ENCODE assay signal across 12 cellular contexts in the genomic region with DNA sequence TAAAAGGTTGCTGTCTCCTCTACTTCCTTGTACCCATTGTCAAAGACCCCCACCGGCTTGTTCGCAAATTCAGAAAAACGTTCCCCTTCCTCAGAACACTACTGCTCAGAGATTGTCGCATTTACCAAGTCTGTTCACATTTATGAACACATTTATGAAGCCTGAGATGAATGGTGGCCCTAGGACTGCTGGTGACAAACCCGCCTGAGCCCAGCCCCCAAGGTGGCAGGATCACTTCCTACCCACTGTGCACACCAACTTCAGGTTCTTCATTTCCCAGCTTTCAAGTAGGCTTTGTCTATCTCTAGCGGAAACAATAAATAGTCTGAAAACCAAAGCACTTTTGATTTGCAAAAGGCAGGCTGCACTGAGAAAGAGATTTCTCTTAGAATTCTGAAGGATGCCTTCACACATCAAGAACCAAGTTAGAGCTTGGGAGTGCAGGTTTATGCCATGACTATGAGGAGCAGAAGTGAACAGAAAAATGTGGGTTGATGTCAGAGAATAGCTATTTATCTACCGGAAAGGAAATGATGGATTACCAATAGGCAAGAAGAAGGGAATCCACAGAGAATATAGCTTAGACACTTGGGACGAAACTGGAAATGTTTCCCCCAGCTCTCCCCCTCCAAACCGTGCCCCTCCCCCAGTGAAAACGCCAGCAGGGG.
DNase-seq lines count a peak whose midpoint lies in the region; ATAC-seq lines count a peak whose summit lies in the region.
"Had no signal": no experiment of that assay in that cellular context is flagged by ENCODE, and none has a peak within 500 bp of the region (broad histone marks: within the 10 kb centered on the region; RNA-seq: fewer than 3 reads in every experiment).

No MANE protein-coding gene starts in this region.

- intact Hi-C loops in activated CD4-positive, alpha-beta memory T cell treated with anti-CD3 and anti-CD28 coated beads for 36 hours (cut with micrococcal nuclease), result loop anchor here (1.0 to 5.0 kb wide), 6 partner anchors 35 to 427 kb away; partner anchors contain the start of gene IRF2BP2

- POLR2A ChIA-PET in activated CD4-positive, alpha-beta memory T cell treated with anti-CD3 and anti-CD28 coated beads for 36 hours (lab: Charles Lee), result interaction anchor here (0.6 to 1.4 kb wide), 4 partner anchors 49 to 84 kb away, joined by 3 to 4 read pairs (median 4); no protein-coding TSS in a partner anchor

- H3K27ac Mint-ChIP-seq in activated CD4-positive, alpha-beta memory T cell treated with anti-CD3 and anti-CD28 coated beads for 36 hours, result peak overlapping the region; percentile 98
- H3K27ac Mint-ChIP-seq in effector memory CD8-positive, alpha-beta T cell, result peak overlapping the region; percentile 89 to 94
- H3K27ac Mint-ChIP-seq in stimulated activated naive B cell treated with anti-CD40 and anti-IgM and Interleukin-4, amounts not matched to agents 10 μg/mL and 1 μg/mL and 100 μg/mL, for 72 hours, result peak overlapping the region; percentile 97

- H3K36me3 Mint-ChIP-seq in activated CD4-positive, alpha-beta memory T cell treated with anti-CD3 and anti-CD28 coated beads for 36 hours, result peaks cover 2% of the 10 kb centered on the region
- peaks cover 15% of the 10 kb centered on the region for H3K36me3 Mint-ChIP-seq in effector memory CD8-positive, alpha-beta T cell (ENCODE audit: insufficient read depth)
- H3K36me3 Mint-ChIP-seq in stimulated activated naive B cell treated with anti-CD40 and anti-IgM and Interleukin-4, amounts not matched to agents 10 μg/mL and 1 μg/mL and 100 μg/mL, for 72 hours, result no peaks in the 10 kb centered on the region

- CTCF ChIA-PET in activated CD4-positive, alpha-beta memory T cell treated with anti-CD3 and anti-CD28 coated beads for 36 hours (lab: Charles Lee), result no interaction called here

- no peaks in the 10 kb centered on the region for H3K9me3 Mint-ChIP-seq in activated CD4-positive, alpha-beta memory T cell treated with anti-CD3 and anti-CD28 coated beads for 36 hours
- no peaks in the 10 kb centered on the region for H3K9me3 Mint-ChIP-seq in effector memory CD8-positive, alpha-beta T cell
- H3K9me3 Mint-ChIP-seq in stimulated activated naive B cell treated with anti-CD40 and anti-IgM and Interleukin-4, amounts not matched to agents 10 μg/mL and 1 μg/mL and 100 μg/mL, for 72 hours, result peaks cover 0 to 1% of the 10 kb centered on the region in 2 donors
- H3K9me3 Mint-ChIP-seq: H9 had no signal

- ATAC-seq in effector memory CD8-positive, alpha-beta T cell (replicated peaks), result no peak
- ATAC-seq in stimulated activated naive B cell treated with anti-CD40 and anti-IgM and Interleukin-4, amounts not matched to agents 10 μg/mL and 1 μg/mL and 100 μg/mL, for 72 hours (replicated peaks), result no peak

- peak; percentile 45 to 51 for DNase-seq in activated T-cell treated with anti-CD3 and anti-CD28 coated beads, Interleukin-2, amount 50 U/mL, for 48 hours
- DNase-seq in activated T-cell treated with anti-CD3 and anti-CD28 coated beads, Interleukin-2, amount 50 U/mL, for 1 hour, result no peak
- peak; percentile 59 for DNase-seq in activated CD4-positive, alpha-beta memory T cell treated with anti-CD3 and anti-CD28 coated beads for 36 hours
- DNase-seq in effector memory CD8-positive, alpha-beta T cell, result no peak
- DNase-seq in stimulated activated naive B cell treated with anti-CD40 and anti-IgM and Interleukin-4, amounts not matched to agents 10 μg/mL and 1 μg/mL and 100 μg/mL, for 72 hours, result no peak
- DNase-seq in NCI-H146 treated with DMSO at 0.1 percent for 48 hours (lab: John Stamatoyannopoulos, UW; ENCODE audit: unreplicated experiment) (no peak), NAMALWA (ENCODE audit: low spot score) (no peak), HuH-7.5 (ENCODE audit: low spot score) (no peak)
- DNase-seq: DND-41, posterior cingulate gyrus, SHP77 treated with DMSO at 0.1 percent for 48 hours had no signal

- no peaks in the 10 kb centered on the region for H3K27me3 Mint-ChIP-seq in activated CD4-positive, alpha-beta memory T cell treated with anti-CD3 and anti-CD28 coated beads for 36 hours
- no peaks in the 10 kb centered on the region for H3K27me3 Mint-ChIP-seq in effector memory CD8-positive, alpha-beta T cell
- H3K27me3 Mint-ChIP-seq in stimulated activated naive B cell treated with anti-CD40 and anti-IgM and Interleukin-4, amounts not matched to agents 10 μg/mL and 1 μg/mL and 100 μg/mL, for 72 hours, result no peaks in the 10 kb centered on the region

- H3K4me3 Mint-ChIP-seq in activated CD4-positive, alpha-beta memory T cell treated with anti-CD3 and anti-CD28 coated beads for 36 hours, result peak overlapping the region; percentile 66
- peak overlapping the region; percentile 81 to 86 for H3K4me3 Mint-ChIP-seq in effector memory CD8-positive, alpha-beta T cell
- peak overlapping the region in 1 of 2 donors; percentile 70 for H3K4me3 Mint-ChIP-seq in stimulated activated naive B cell treated with anti-CD40 and anti-IgM and Interleukin-4, amounts not matched to agents 10 μg/mL and 1 μg/mL and 100 μg/mL, for 72 hours
- H3K4me3 Mint-ChIP-seq: H9 had no signal

- peaks cover 64% of the 10 kb centered on the region for H3K4me1 Mint-ChIP-seq in activated CD4-positive, alpha-beta memory T cell treated with anti-CD3 and anti-CD28 coated beads for 36 hours (ENCODE audit: low read depth)
- H3K4me1 Mint-ChIP-seq in effector memory CD8-positive, alpha-beta T cell (ENCODE audit: low read depth in 2 of 2), result peaks cover 27 to 37% of the 10 kb centered on the region in 2 donors
- H3K4me1 Mint-ChIP-seq in stimulated activated naive B cell treated with anti-CD40 and anti-IgM and Interleukin-4, amounts not matched to agents 10 μg/mL and 1 μg/mL and 100 μg/mL, for 72 hours, result peaks cover 43 to 60% of the 10 kb centered on the region in 2 donors

Comparison
In these comparisons a context has a peak if more than half of its experiments do, and no peak if none do; other contexts are left out.
1. DNase-seq: peak in activated T-cell treated with anti-CD3 and anti-CD28 coated beads, Interleukin-2, amount 50 U/mL, for 48 hours (2 of 2) and activated CD4-positive, alpha-beta memory T cell treated with anti-CD3 and anti-CD28 coated beads for 36 hours (single experiment); none in activated T-cell treated with anti-CD3 and anti-CD28 coated beads, Interleukin-2, amount 50 U/mL, for 1 hour (single experiment), effector memory CD8-positive, alpha-beta T cell (0 of 3), stimulated activated naive B cell treated with anti-CD40 and anti-IgM and Interleukin-4, amounts not matched to agents 10 μg/mL and 1 μg/mL and 100 μg/mL, for 72 hours (single experiment), NCI-H146 treated with DMSO at 0.1 percent for 48 hours (single experiment), NAMALWA (single experiment) and HuH-7.5 (single experiment).
2. Peak in every context shown above with its lines, with median percentiles within 50 percentile points of each other: H3K27ac Mint-ChIP-seq.